ENCODE assay signal across 1 cellular context in genomic region chr16:24748242-24748641, GRCh38.
TF ChIP-seq lines count a peak whose summit lies in the region.

No MANE protein-coding gene starts in this region.

TF ChIP-seq in K562, 482 proteins besides CTCF, POLR2A, EP300 and RAD21 (continued from another document and continues in another):
- TF ChIP-seq BCLAF1 (IDR thresholded peaks at IDR 0.05; ENCODE audit: borderline replicate concordance in 1 of 2, control insufficient read depth in 1 of 2, low read depth in 2 of 2, low read length in 1 of 2), result no peak
- TF ChIP-seq IRF1 (CRISPR knock-in tag; IDR thresholded peaks at IDR 0.05; ENCODE audit: borderline replicate concordance), result no peak
- TF ChIP-seq HES1 (IDR thresholded peaks at IDR 0.05; ENCODE audit: low read depth), result no peak
- TF ChIP-seq YY1 (IDR thresholded peaks at IDR 0.05; ENCODE audit: borderline replicate concordance in 1 of 3, control insufficient read depth in 1 of 3, extremely low read depth in 1 of 3, insufficient read depth in 3 of 3, insufficient read length in 1 of 3, insufficient replicate concordance in 2 of 3, low read depth in 1 of 3, low read length in 2 of 3), result no peak
- TF ChIP-seq CBX5 (IDR thresholded peaks at IDR 0.05; ENCODE audit: borderline replicate concordance, low read depth), result no peak
- TF ChIP-seq SIX5 (IDR thresholded peaks at IDR 0.05; ENCODE audit: borderline replicate concordance in 1 of 2, insufficient read depth in 1 of 2, low read depth in 1 of 2, low read length in 2 of 2), result no peak
- TF ChIP-seq MNT (conservative IDR thresholded peaks at IDR 0.05), result peak in 1 of 2 experiments; percentile 23; a peak in 1 of 4 replicates
- no peak for TF ChIP-seq ZFX (CRISPR knock-in tag; IDR thresholded peaks at IDR 0.05)
- no peak for TF ChIP-seq SMAD4 (CRISPR knock-in tag; conservative IDR thresholded peaks at IDR 0.05)
- no peak for TF ChIP-seq MAFF (IDR thresholded peaks at IDR 0.05; ENCODE audit: low read length)
- no peak for TF ChIP-seq NFE2L1 (tag; IDR thresholded peaks at IDR 0.05; ENCODE audit: borderline replicate concordance, low read depth)
- TF ChIP-seq FOXP4 (CRISPR knock-in tag; IDR thresholded peaks at IDR 0.05; ENCODE audit: borderline replicate concordance), result no peak
- TF ChIP-seq CTCFL (IDR thresholded peaks at IDR 0.05; ENCODE audit: borderline replicate concordance, insufficient read depth, low read depth, low read length, poor library complexity, severe bottlenecking), result no peak
- no peak for TF ChIP-seq ZNF175 (CRISPR knock-in tag; IDR thresholded peaks at IDR 0.05; ENCODE audit: low read depth)
- TF ChIP-seq JUN (IDR thresholded peaks at IDR 0.05; ENCODE audit: borderline replicate concordance, low read depth, low read length), result peak; percentile 68; the same call in 1 of the 2 replicates
- no peak for TF ChIP-seq JUN (CRISPR knock-in tag; IDR thresholded peaks at IDR 0.05; ENCODE audit: borderline replicate concordance)
- no peak for TF ChIP-seq CAMTA2 (CRISPR knock-in tag; conservative IDR thresholded peaks at IDR 0.05)
- peak; percentile 85 for TF ChIP-seq FOSL1 (tag; conservative IDR thresholded peaks at IDR 0.05)
- peak; percentile 24; the same call in 1 of the 2 replicates for TF ChIP-seq CHAMP1 (IDR thresholded peaks at IDR 0.05)
- TF ChIP-seq HNRNPK (IDR thresholded peaks at IDR 0.05; ENCODE audit: low read depth, low read length, poor library complexity, severe bottlenecking), result no peak
- TF ChIP-seq ZNF780A (CRISPR knock-in tag; IDR thresholded peaks at IDR 0.05), result no peak
- TF ChIP-seq KAT7 (CRISPR knock-in tag; IDR thresholded peaks at IDR 0.05; ENCODE audit: borderline replicate concordance), result no peak
- peak; percentile 77 for TF ChIP-seq ATF3 (IDR thresholded peaks at IDR 0.05)
- no peak for TF ChIP-seq ATF3 (CRISPR knock-in tag; conservative IDR thresholded peaks at IDR 0.05)
- no peak for TF ChIP-seq FOXP1 (CRISPR knock-in tag; IDR thresholded peaks at IDR 0.05)
- TF ChIP-seq ZBTB11 (CRISPR knock-in tag; IDR thresholded peaks at IDR 0.05), result no peak
- no peak for TF ChIP-seq RNF2 (IDR thresholded peaks at IDR 0.05)
- TF ChIP-seq HNRNPUL1 (IDR thresholded peaks at IDR 0.05; ENCODE audit: low read length), result no peak
- no peak for TF ChIP-seq HLTF (IDR thresholded peaks at IDR 0.05)
- TF ChIP-seq BMI1 (IDR thresholded peaks at IDR 0.05; ENCODE audit: low read length), result no peak
- TF ChIP-seq SMARCA5 (IDR thresholded peaks at IDR 0.05), result no peak
- TF ChIP-seq ZNF277 (CRISPR knock-in tag; IDR thresholded peaks at IDR 0.05; ENCODE audit: borderline replicate concordance), result no peak
- TF ChIP-seq HDAC2 (IDR thresholded peaks at IDR 0.05), result no peak
- TF ChIP-seq ATF7 (IDR thresholded peaks at IDR 0.05), result no peak
- TF ChIP-seq EHMT2 (IDR thresholded peaks at IDR 0.05), result 0 out of 2 replicates have a peak, but pooled peaks have one; percentile 19
- no peak for TF ChIP-seq ZNF311 (CRISPR knock-in tag; IDR thresholded peaks at IDR 0.05)
- TF ChIP-seq MYNN (IDR thresholded peaks at IDR 0.05), result no peak
- no peak for TF ChIP-seq MYNN (CRISPR knock-in tag; IDR thresholded peaks at IDR 0.05)
- TF ChIP-seq DPF2 (IDR thresholded peaks at IDR 0.05), result peak; percentile 35; the same call in 1 of the 2 replicates
